ENCODE assay signal across 1 cellular context in the genomic region with DNA sequence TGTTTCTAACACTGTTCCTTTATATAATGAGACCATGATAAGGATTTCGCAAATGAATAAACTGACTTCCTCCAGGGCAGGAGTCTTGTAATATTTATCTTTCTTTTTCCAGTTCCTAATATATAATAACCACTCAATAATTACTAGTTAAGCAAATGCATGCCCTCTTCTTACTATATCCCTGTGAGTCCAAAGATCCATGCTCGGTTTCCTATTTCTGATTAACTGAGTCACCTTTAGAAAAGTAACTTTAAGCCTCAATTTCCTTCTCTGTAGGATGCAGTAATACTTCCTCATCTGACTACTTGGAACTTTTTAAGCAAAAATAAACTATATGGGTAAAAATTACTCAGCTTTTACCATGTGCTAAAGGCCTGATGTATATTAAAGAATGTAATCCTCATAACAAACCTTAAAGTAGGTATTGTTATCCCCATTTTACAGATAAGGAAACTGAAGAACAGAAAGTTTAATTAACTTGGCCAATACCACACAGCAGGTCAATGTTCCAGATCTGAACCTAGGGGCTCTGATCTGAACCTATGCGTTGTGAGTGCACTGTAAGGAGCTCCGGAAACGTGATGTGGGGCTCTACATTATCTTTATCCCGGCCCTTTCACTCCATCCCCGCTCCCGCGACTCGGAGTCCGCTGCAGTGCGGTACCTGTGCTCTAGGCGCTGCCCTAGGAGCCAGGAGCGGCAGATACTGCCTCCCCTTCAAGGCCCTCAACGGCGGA.
TF ChIP-seq lines count a peak whose summit lies in the region.

No MANE protein-coding gene starts in this region.

TF ChIP-seq in endothelial cell of umbilical vein, 7 proteins besides CTCF, POLR2A, EP300 and RAD21:
- no peak for TF ChIP-seq FOS (IDR thresholded peaks at IDR 0.05; ENCODE audit: borderline replicate concordance, insufficient read depth, low read length)
- TF ChIP-seq, protein P1, sequence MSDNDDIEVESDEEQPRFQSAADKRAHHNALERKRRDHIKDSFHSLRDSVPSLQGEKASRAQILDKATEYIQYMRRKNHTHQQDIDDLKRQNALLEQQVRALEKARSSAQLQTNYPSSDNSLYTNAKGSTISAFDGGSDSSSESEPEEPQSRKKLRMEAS (IDR thresholded peaks at IDR 0.05; ENCODE audit: insufficient read depth, insufficient read length) = no peak
- no peak for TF ChIP-seq EZH2 (IDR thresholded peaks at IDR 0.05; ENCODE audit: borderline replicate concordance, low read depth, low read length, severe bottlenecking)
